28 cellular contexts compared by ENCODE assay signal in genomic region chr5:151285683-151286082, GRCh38. TPM values are rescaled to one million over a fixed set of nuclear protein-coding genes. Genes with fewer than 3 reads are reported as not detected.
DNase-seq lines count a peak whose midpoint lies in the region; ATAC-seq and TF ChIP-seq lines count a peak whose summit lies in the region.
"Had no signal": no experiment of that assay in that cellular context is flagged by ENCODE, and none has a peak within 500 bp of the region (broad histone marks: within the 10 kb centered on the region; RNA-seq: fewer than 3 reads in every experiment).

No MANE protein-coding gene starts in this region.

- POLR2A ChIA-PET in MCF 10A (lab: Yijun Ruan, JAX) = no interaction called here

- no peak for TF ChIP-seq POLR2A in breast epithelium (IDR thresholded peaks at IDR 0.05)

- no peaks in the 10 kb centered on the region for H3K27me3 ChIP-seq in breast epithelium
- no peaks in the 10 kb centered on the region for H3K27me3 ChIP-seq in mammary epithelial cell (ENCODE audit: insufficient read depth, low read length)
- no peaks in the 10 kb centered on the region for H3K27me3 ChIP-seq in aorta (ENCODE audit: control insufficient read depth in 1 of 2, insufficient read depth in 2 of 2, low read length in 1 of 2)

- BruUV-seq in MCF 10A (replicated peaks; lab: Mats Ljungman, UMichigan) = no TSS peak
- no TSS peak for BruUV-seq in mammary epithelial cell (replicated peaks; lab: Mats Ljungman, UMichigan)

- H4K20me1 ChIP-seq in mammary epithelial cell (ENCODE audit: insufficient read depth, low read length) = no peaks in the 10 kb centered on the region

- H3K4me2 ChIP-seq in mammary epithelial cell (ENCODE audit: insufficient read depth, low read depth, low read length) = peak overlapping the region; percentile 15

- H3K27ac ChIP-seq in breast epithelium (peak overlapping the region; percentile 43 to 65), mammary epithelial cell (ENCODE audit: insufficient read depth, low read depth, low read length) (no peak overlapping the region), aorta (ENCODE audit: low read depth in 1 of 2, low read length in 2 of 2) (no peak overlapping the region)
- H3K27ac ChIP-seq: 22Rv1 had no signal

- H3K79me2 ChIP-seq in mammary epithelial cell (ENCODE audit: insufficient read depth, low read length) = no peaks in the 10 kb centered on the region

- peak overlapping the region; percentile 42 for H2AFZ ChIP-seq in mammary epithelial cell (ENCODE audit: low read depth, low read length)

- H3K27me3 Mint-ChIP-seq in MCF 10A (ENCODE audit: insufficient read depth, unreplicated experiment) (no peaks in the 10 kb centered on the region), mesothelial cell of epicardium (ENCODE audit: low read depth) (no peaks in the 10 kb centered on the region)
- peaks cover 3% of the 10 kb centered on the region for H3K27me3 Mint-ChIP-seq in activated T-helper 2 cell treated with anti-CD3 and anti-CD28 coated beads, Interferon-gamma antibody, Interleukin-2, Interleukin-4, amounts not matched to agents 10 μg/mL and 5 μg/mL and 100 μg/mL, durations not matched to agents 14 hours and 24 hours and 36 hours (ENCODE audit: low read depth)

- dilution Hi-C loops in mammary epithelial cell (cut with HindIII; ENCODE audit: low sequenced_read_pairs) = no loop called here

- H3K27ac Mint-ChIP-seq in MCF 10A (ENCODE audit: low read depth, unreplicated experiment) (no peak overlapping the region), mesothelial cell of epicardium (peak overlapping the region; percentile 94)
- H3K27ac Mint-ChIP-seq in activated T-helper 2 cell treated with anti-CD3 and anti-CD28 coated beads, Interferon-gamma antibody, Interleukin-2, Interleukin-4, amounts not matched to agents 10 μg/mL and 5 μg/mL and 100 μg/mL, durations not matched to agents 14 hours and 24 hours and 36 hours = no peak overlapping the region

- H3K4me1 ChIP-seq in breast epithelium (no peaks in the 10 kb centered on the region), mammary epithelial cell (ENCODE audit: insufficient read depth, low read length) (no peaks in the 10 kb centered on the region), aorta (ENCODE audit: control insufficient read depth in 1 of 2, insufficient read depth in 2 of 2, low read length in 2 of 2) (no peaks in the 10 kb centered on the region)

- 10% methylated on average over 5 of the region's 5 CpGs for WGBS in mammary epithelial cell (ENCODE audit: low coverage, missing lambda C conversion rate)
- WGBS in aorta, 2 donors = 34 to 52% methylated on average over 5 of the region's 5 CpGs

- in situ Hi-C loops in mammary epithelial cell (cut with MboI; ENCODE audit: low sequenced_read_pairs in 2 of 2) = no loop called here

- H3K4me3 Mint-ChIP-seq in MCF 10A (ENCODE audit: unreplicated experiment) (no peak overlapping the region), mesothelial cell of epicardium (no peak overlapping the region)
- H3K4me3 Mint-ChIP-seq in activated T-helper 2 cell treated with anti-CD3 and anti-CD28 coated beads, Interferon-gamma antibody, Interleukin-2, Interleukin-4, amounts not matched to agents 10 μg/mL and 5 μg/mL and 100 μg/mL, durations not matched to agents 14 hours and 24 hours and 36 hours (ENCODE audit: low read depth) = no peak overlapping the region

- H3K36me3 ChIP-seq in breast epithelium (no peaks in the 10 kb centered on the region), mammary epithelial cell (ENCODE audit: insufficient read depth, low read length) (no peaks in the 10 kb centered on the region), aorta (ENCODE audit: control insufficient read depth in 1 of 2, insufficient read depth in 2 of 2, low read length in 1 of 2) (no peaks in the 10 kb centered on the region)

- H3K4me1 Mint-ChIP-seq in MCF 10A (ENCODE audit: insufficient read depth, unreplicated experiment) (peaks cover 6% of the 10 kb centered on the region), mesothelial cell of epicardium (peaks cover 31% of the 10 kb centered on the region)
- H3K4me1 Mint-ChIP-seq in activated T-helper 2 cell treated with anti-CD3 and anti-CD28 coated beads, Interferon-gamma antibody, Interleukin-2, Interleukin-4, amounts not matched to agents 10 μg/mL and 5 μg/mL and 100 μg/mL, durations not matched to agents 14 hours and 24 hours and 36 hours (ENCODE audit: low read depth) = peaks cover 6% of the 10 kb centered on the region

- intact Hi-C loops in breast epithelium (cut with DNase I; ENCODE audit: low total_unique reads) (no loop called here), MCF 10A (cut with micrococcal nuclease) (no loop called here), mammary epithelial cell (cut with micrococcal nuclease) (no loop called here), aorta (cut with DNase I) (no loop called here)
- intact Hi-C loops in activated T-helper 2 cell treated with anti-CD3 and anti-CD28 coated beads, Interferon-gamma antibody, Interleukin-2, Interleukin-4, amounts not matched to agents 10 μg/mL and 5 μg/mL and 100 μg/mL, durations not matched to agents 14 hours and 24 hours and 36 hours (cut with micrococcal nuclease) = no loop called here

- no peaks in the 10 kb centered on the region for H3K9me3 ChIP-seq in breast epithelium
- H3K9me3 ChIP-seq in mammary epithelial cell (replicated peaks; ENCODE audit: insufficient read depth, low read length) = no peaks in the 10 kb centered on the region
- no peaks in the 10 kb centered on the region for H3K9me3 ChIP-seq in aorta (ENCODE audit: control insufficient read depth, low read length)

- DNase-seq in breast epithelium (ENCODE audit: low spot score in 2 of 2) (peak in 1 of 2 donors; percentile 71), MCF 10A (ENCODE audit: unreplicated experiment) (no peak), mammary epithelial cell (no peak), mesothelial cell of epicardium (ENCODE audit: low spot score in 2 of 2, unreplicated experiment in 2 of 2) (no peak), aorta (no peak)
- no peak for DNase-seq in activated T-helper 2 cell treated with anti-CD3 and anti-CD28 coated beads, Interferon-gamma antibody, Interleukin-2, Interleukin-4, amounts not matched to agents 10 μg/mL and 5 μg/mL and 100 μg/mL, durations not matched to agents 14 hours and 24 hours and 36 hours (ENCODE audit: low spot score)
- DNase-seq: Calu3, DMS79 treated with DMSO at 0.1 percent for 48 hours, NCI-H1048, NCI-H1417, NCI-H1694, NCI-H2029 treated with DMSO at 0.1 percent for 48 hours, NCI-H2227 treated with DMSO at 0.1 percent for 48 hours, NCI-H526 treated with DMSO at 0.1 percent for 48 hours, SIG-M5 had no signal

- CTCF ChIA-PET in MCF 10A (lab: Yijun Ruan, JAX) (interaction anchor here (0.9 to 1.2 kb wide), 7 partner anchors 12 to 366 kb away, joined by 3 to 5 read pairs (median 3); no protein-coding TSS in a partner anchor), mammary epithelial cell (lab: Charles Lee; ENCODE audit: low non-redundant PET) (no interaction called here)

- H3K36me3 Mint-ChIP-seq in MCF 10A (ENCODE audit: insufficient read depth, unreplicated experiment) = no peaks in the 10 kb centered on the region
- no peaks in the 10 kb centered on the region for H3K36me3 Mint-ChIP-seq in mesothelial cell of epicardium
- no peaks in the 10 kb centered on the region for H3K36me3 Mint-ChIP-seq in activated T-helper 2 cell treated with anti-CD3 and anti-CD28 coated beads, Interferon-gamma antibody, Interleukin-2, Interleukin-4, amounts not matched to agents 10 μg/mL and 5 μg/mL and 100 μg/mL, durations not matched to agents 14 hours and 24 hours and 36 hours (ENCODE audit: low read depth)

- H3K9me3 Mint-ChIP-seq in MCF 10A (ENCODE audit: unreplicated experiment) = no peaks in the 10 kb centered on the region
- peaks cover 6% of the 10 kb centered on the region for H3K9me3 Mint-ChIP-seq in mesothelial cell of epicardium
- H3K9me3 Mint-ChIP-seq in activated T-helper 2 cell treated with anti-CD3 and anti-CD28 coated beads, Interferon-gamma antibody, Interleukin-2, Interleukin-4, amounts not matched to agents 10 μg/mL and 5 μg/mL and 100 μg/mL, durations not matched to agents 14 hours and 24 hours and 36 hours = no peaks in the 10 kb centered on the region

- TF ChIP-seq CTCF in breast epithelium (IDR thresholded peaks at IDR 0.05) (no peak), MCF 10A (IDR thresholded peaks at IDR 0.05; ENCODE audit: unreplicated experiment) (no peak), mammary epithelial cell (conservative IDR thresholded peaks at IDR 0.05 in 1 of 2, IDR thresholded peaks at IDR 0.05 in 1 of 2; ENCODE audit: extremely low read depth in 1 of 2, insufficient read depth in 1 of 2, low read depth in 1 of 2, low read length in 2 of 2) (no peak), mesothelial cell of epicardium (IDR thresholded peaks at IDR 0.05; ENCODE audit: unreplicated experiment) (no peak)

- no peak overlapping the region for H3K9ac ChIP-seq in mammary epithelial cell (ENCODE audit: insufficient read depth, low read length)

- H3K4me3 ChIP-seq in breast epithelium (no peak overlapping the region), mammary epithelial cell (replicated peaks in 1 of 3; ENCODE audit: insufficient read depth in 1 of 3, low read depth in 2 of 3, low read length in 3 of 3) (no peak overlapping the region), aorta (ENCODE audit: low read length in 2 of 2) (no peak overlapping the region)
- H3K4me3 ChIP-seq: K562 had no signal

- ATAC-seq in aorta (ENCODE audit: low FRiP score) (no peak), HG03159 (IDR thresholded peaks at IDR 0.05; ENCODE audit: unreplicated experiment) (no peak), GM21381 (IDR thresholded peaks at IDR 0.05; ENCODE audit: unreplicated experiment) (no peak)
- ATAC-seq: HCT116, HepG2, K562, SK-N-SH treated with all-trans-retinoic acid at 6 μM for 48 hours had no signal

RNA-seq across cellular contexts. Expression of gene SLC36A3, which starts 17.9 kb away (rescaled TPM):
- total RNA-seq in breast epithelium (not detected), MCF 10A (2022) (not detected in 2 replicates), mammary epithelial cell (not detected), mesothelial cell of epicardium (not detected in 3 replicates), aorta (not detected)
- polyA plus RNA-seq in mammary epithelial cell (not detected), aorta (not detected)
- polyA minus RNA-seq in mammary epithelial cell = not detected
- not detected in 2 replicates for total RNA-seq in activated T-helper 2 cell treated with anti-CD3 and anti-CD28 coated beads, Interferon-gamma antibody, Interleukin-2, Interleukin-4, amounts not matched to agents 10 μg/mL and 5 μg/mL and 100 μg/mL, durations not matched to agents 14 hours and 24 hours and 36 hours
- total RNA-seq: Calu3, H4, HepG2, HT1080, K562, LHCN-M2, NCI-H460, OCI-LY7 had no signal
- polyA plus RNA-seq: BJ, HepG2, K562 had no signal

RNA-seq across cellular contexts. Expression of gene GM2A, which starts 32.7 kb away (rescaled TPM):
- 10 to 100 TPM; 35.1 to 58.0 (median 43.8) TPM for total RNA-seq in breast epithelium
- total RNA-seq in MCF 10A (2022) = 28.9 and 36.1 TPM in 2 replicates
- total RNA-seq in mammary epithelial cell = 100 to 1,000 TPM; 114 to 138 TPM
- polyA plus RNA-seq in mammary epithelial cell = 88.4 TPM
- 238 TPM for polyA minus RNA-seq in mammary epithelial cell
- 41.8 to 42.9 TPM (median 42.7 TPM) in 3 replicates for total RNA-seq in mesothelial cell of epicardium
- total RNA-seq in activated T-helper 2 cell treated with anti-CD3 and anti-CD28 coated beads, Interferon-gamma antibody, Interleukin-2, Interleukin-4, amounts not matched to agents 10 μg/mL and 5 μg/mL and 100 μg/mL, durations not matched to agents 14 hours and 24 hours and 36 hours = 20.4 and 20.9 TPM in 2 replicates
- 10 to 100 TPM; 25.0 to 32.7 TPM for total RNA-seq in aorta
- 10 to 100 TPM; 13.7 to 17.2 TPM for polyA plus RNA-seq in aorta

Comparison
In these comparisons a context has a peak if more than half of its experiments do, and no peak if none do; other contexts are left out.
1. H3K27ac ChIP-seq: peak in breast epithelium (2 of 2); none in mammary epithelial cell (single experiment) and aorta (0 of 2).